In the genomic region with DNA sequence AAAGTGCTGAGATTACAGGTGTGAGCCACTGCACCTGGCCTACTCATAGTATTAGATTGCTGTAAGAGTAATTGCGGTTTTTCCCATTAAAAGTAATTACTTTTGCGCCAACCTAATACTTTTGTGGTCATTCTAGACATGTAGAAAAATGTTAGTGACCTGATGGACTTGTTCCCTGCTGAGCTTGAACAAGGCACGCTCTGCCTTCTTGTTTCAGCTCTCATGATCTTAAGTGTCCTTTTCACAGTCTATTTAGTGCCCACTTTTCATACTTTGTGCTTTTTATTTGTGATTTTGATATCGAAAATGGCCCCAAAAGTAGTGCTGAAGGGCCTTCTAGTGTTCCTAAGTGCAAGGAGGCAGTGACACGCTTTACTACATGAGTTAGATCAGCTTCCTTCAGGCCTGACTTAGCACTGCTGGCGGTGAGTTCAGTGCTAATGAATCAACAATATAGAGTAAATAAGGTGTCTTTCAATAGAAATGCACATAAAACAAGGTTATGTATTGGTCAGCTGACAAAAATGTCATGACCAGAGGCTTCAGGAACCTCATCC, we compare ENCODE assay signal across 23 cellular contexts. TPM values are rescaled to one million over a fixed set of nuclear protein-coding genes. Genes with fewer than 3 reads are reported as not detected.
DNase-seq lines count a peak whose midpoint lies in the region; ATAC-seq and TF ChIP-seq lines count a peak whose summit lies in the region.
"Had no signal": no experiment of that assay in that cellular context is flagged by ENCODE, and none has a peak within 500 bp of the region (broad histone marks: within the 10 kb centered on the region; RNA-seq: fewer than 3 reads in every experiment).

No MANE protein-coding gene starts in this region.

- no peaks in the 10 kb centered on the region for H3K27me3 ChIP-seq in lung (ENCODE audit: control insufficient read depth, insufficient read depth)
- H3K27me3 ChIP-seq: Peyer's patch had no signal

- DNase-seq in NCI-H1417 (lab: John Stamatoyannopoulos, UW) (peak in 2 of 3 experiments; percentile 39 to 73), NCI-H1417 treated with DMSO at 0.1 percent for 48 hours (lab: John Stamatoyannopoulos, UW) (no peak), NCI-H187 (lab: John Stamatoyannopoulos, UW) (peak; percentile 7 to 50), NCI-H69 (lab: John Stamatoyannopoulos, UW) (peak; percentile 38), lung (ENCODE audit: low spot score) (peak; percentile 39), posterior vena cava (ENCODE audit: low spot score) (no peak)
- no peak for DNase-seq in activated CD8-positive, alpha-beta memory T cell treated with anti-CD3 and anti-CD28 coated beads, Interleukin-2, amount 50 U/mL, for 4 hours
- DNase-seq: AML-193; C1 segment of cervical spinal cord; CD4-positive, alpha-beta memory T cell; COR-L47; DND-41; NCI-H1092; NCI-H1436 treated with DMSO at 0.1 percent for 48 hours; NCI-H2081; NCI-H446; NCI-H524 treated with DMSO at 0.1 percent for 48 hours; SK-N-SH; SW 1271 had no signal

- H3K9me3 ChIP-seq in lung (ENCODE audit: control insufficient read depth in 2 of 2, insufficient read depth in 1 of 2, low read length in 1 of 2) = no peaks in the 10 kb centered on the region
- H3K9me3 ChIP-seq: Peyer's patch, SK-N-SH had no signal

- H3K4me1 ChIP-seq in lung (ENCODE audit: control insufficient read depth in 2 of 2, insufficient read depth in 2 of 2, low read length in 2 of 2) = peaks cover 0 to 1% of the 10 kb centered on the region in 2 donors

- intact Hi-C loops in posterior vena cava (cut with DNase I) = no loop called here

- WGBS in lung, 2 donors = 70 to 87% methylated on average over 6 of the region's 6 CpGs

- TF ChIP-seq CTCF in lung (IDR thresholded peaks at IDR 0.05; ENCODE audit: control extremely low read depth, extremely low read depth) = no peak

- no peaks in the 10 kb centered on the region for H3K36me3 ChIP-seq in lung (ENCODE audit: control insufficient read depth in 2 of 2, insufficient read depth in 2 of 2, low read length in 2 of 2)
- H3K36me3 ChIP-seq: Peyer's patch had no signal

- no peak overlapping the region for H3K27ac ChIP-seq in lung (ENCODE audit: low read depth in 1 of 2, low read length in 1 of 2)
- H3K27ac ChIP-seq: Peyer's patch had no signal

- no peak overlapping the region for H3K4me3 ChIP-seq in lung
- H3K4me3 ChIP-seq: Peyer's patch had no signal

- ATAC-seq in lung (ENCODE audit: insufficient read depth, low FRiP score) (peak; percentile 31), HG03565 (IDR thresholded peaks at IDR 0.05; ENCODE audit: unreplicated experiment) (no peak)

RNA-seq across cellular contexts. Expression of a gene that starts 5.6 kb away (rescaled TPM):
- total RNA-seq in lung (under 1 TPM in 1 of 2 donors, not detected in 1; 0.49 TPM), posterior vena cava (under 1 TPM; 0.10 to 0.69 TPM)
- polyA plus RNA-seq in lung = under 1 TPM; 0.02 to 0.09 TPM
- total RNA-seq: CD4-positive, alpha-beta memory T cell; HT-29; OCI-LY7 had no signal
- polyA plus RNA-seq: CD4-positive, alpha-beta memory T cell had no signal

Comparison
In these comparisons a context has a peak if more than half of its experiments do, and no peak if none do; other contexts are left out.
1. DNase-seq: peak in NCI-H1417 (2 of 3), NCI-H187 (2 of 2), NCI-H69 (single experiment) and lung (single experiment); none in NCI-H1417 treated with DMSO at 0.1 percent for 48 hours (single experiment), posterior vena cava (single experiment) and activated CD8-positive, alpha-beta memory T cell treated with anti-CD3 and anti-CD28 coated beads, Interleukin-2, amount 50 U/mL, for 4 hours (single experiment).